13 cellular contexts compared by ENCODE assay signal in the genomic region with DNA sequence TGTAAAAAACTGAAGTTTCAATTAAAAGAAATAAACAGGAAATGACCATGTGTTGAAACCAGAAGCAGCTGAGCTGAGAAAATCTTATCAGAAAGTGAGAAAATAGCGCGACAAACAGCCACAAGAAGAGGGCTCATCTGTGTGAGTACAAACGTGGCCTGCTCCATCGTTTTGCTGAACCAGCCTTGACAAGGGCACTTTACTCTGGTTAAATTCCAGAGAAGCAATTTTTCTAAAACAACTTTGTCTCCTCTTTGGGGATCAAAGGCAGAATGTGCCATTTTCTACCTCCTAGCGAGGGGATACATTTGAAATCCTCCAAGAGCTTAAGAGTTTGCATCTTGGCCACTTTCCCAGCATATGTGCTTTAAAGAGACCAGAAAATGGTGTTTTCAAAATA. TPM values are rescaled to one million over a fixed set of nuclear protein-coding genes. Genes with fewer than 3 reads are reported as not detected.
A peak's percentile ranks its signal among the peaks of the same experiment; 100 is the strongest.
DNase-seq lines count a peak whose midpoint lies in the region; ATAC-seq and TF ChIP-seq lines count a peak whose summit lies in the region.
"Had no signal": no experiment of that assay in that cellular context is flagged by ENCODE, and none has a peak within 500 bp of the region (broad histone marks: within the 10 kb centered on the region; RNA-seq: fewer than 3 reads in every experiment).

No MANE protein-coding gene starts in this region.

- peak in 4 of 7 experiments; percentile 17 to 42 (median 34) for DNase-seq in CD8-positive, alpha-beta T cell
- no peak for DNase-seq in T-helper 17 cell
- DNase-seq in mucosa of descending colon, result peak in 1 of 3 donors; percentile 8
- no peak for DNase-seq in DMS153 treated with DMSO at 0.1 percent for 48 hours (lab: John Stamatoyannopoulos, UW; ENCODE audit: unreplicated experiment)
- DNase-seq in HFFc6, result no peak
- DNase-seq: COR-L47, lower lobe of right lung, NCI-H1048, NCI-H2171 treated with DMSO at 0.1 percent for 48 hours had no signal

- no peaks in the 10 kb centered on the region for H3K27me3 ChIP-seq in CD8-positive, alpha-beta T cell (ENCODE audit: insufficient read depth, low read length)

- peak overlapping the region; percentile 74 for H3K27ac Mint-ChIP-seq in CD8-positive, alpha-beta T cell
- H3K27ac Mint-ChIP-seq in T-helper 17 cell (peak overlapping the region; percentile 51), HFFc6 (no peak overlapping the region)

- intact Hi-C loops in CD8-positive, alpha-beta T cell (cut with DNase I, micrococcal nuclease), result no loop called here
- intact Hi-C loops in mucosa of descending colon (cut with DNase I, micrococcal nuclease), result no loop called here

- ATAC-seq in CD8-positive, alpha-beta T cell, result peak; percentile 51
- ATAC-seq in GM19351 (IDR thresholded peaks at IDR 0.05; ENCODE audit: unreplicated experiment), result peak; percentile 27
- peak; percentile 32 for ATAC-seq in T-helper 17 cell
- peak; percentile 32 for ATAC-seq in mucosa of descending colon
- no peak for ATAC-seq in HG02588 (IDR thresholded peaks at IDR 0.05; ENCODE audit: unreplicated experiment)
- ATAC-seq: lower lobe of right lung, sciatic nerve had no signal

- peaks cover 42% of the 10 kb centered on the region for H3K4me1 ChIP-seq in CD8-positive, alpha-beta T cell (ENCODE audit: insufficient read depth, low read length)
- no peaks in the 10 kb centered on the region for H3K4me1 ChIP-seq in mucosa of descending colon (ENCODE audit: low read depth)

- no peak for TF ChIP-seq CTCF in CD8-positive, alpha-beta T cell (IDR thresholded peaks at IDR 0.05)
- TF ChIP-seq CTCF in mucosa of descending colon (IDR thresholded peaks at IDR 0.05) (no peak), HFFc6 (IDR thresholded peaks at IDR 0.05) (no peak)

- POLR2A ChIA-PET in CD8-positive, alpha-beta T cell (lab: Charles Lee), result no interaction called here

- no peaks in the 10 kb centered on the region for H3K9me3 ChIP-seq in CD8-positive, alpha-beta T cell (ENCODE audit: low read length)
- H3K9me3 ChIP-seq in T-helper 17 cell (ENCODE audit: control insufficient read depth, low read length, poor library complexity, severe bottlenecking), result no peaks in the 10 kb centered on the region
- no peaks in the 10 kb centered on the region for H3K9me3 ChIP-seq in mucosa of descending colon
- H3K9me3 ChIP-seq: lower lobe of right lung had no signal

- peaks cover 53% of the 10 kb centered on the region for H3K4me1 Mint-ChIP-seq in CD8-positive, alpha-beta T cell (ENCODE audit: low read depth)
- H3K4me1 Mint-ChIP-seq in T-helper 17 cell (peaks cover 38% of the 10 kb centered on the region), HFFc6 (ENCODE audit: low read depth) (no peaks in the 10 kb centered on the region)

- peak overlapping the region; percentile 12 for H3K27ac ChIP-seq in CD8-positive, alpha-beta T cell (ENCODE audit: low read depth, low read length)
- H3K27ac ChIP-seq: lower lobe of right lung had no signal

- H3K36me3 ChIP-seq in CD8-positive, alpha-beta T cell (ENCODE audit: insufficient read depth, low read length), result no peaks in the 10 kb centered on the region
- H3K36me3 ChIP-seq in mucosa of descending colon (ENCODE audit: low read depth), result no peaks in the 10 kb centered on the region
- H3K36me3 ChIP-seq: lower lobe of right lung had no signal

- H3K36me3 Mint-ChIP-seq in CD8-positive, alpha-beta T cell, result no peaks in the 10 kb centered on the region
- H3K36me3 Mint-ChIP-seq in T-helper 17 cell (ENCODE audit: low read depth) (no peaks in the 10 kb centered on the region), HFFc6 (ENCODE audit: low read depth) (no peaks in the 10 kb centered on the region)

- peak overlapping the region; percentile 20 for H3K4me3 Mint-ChIP-seq in CD8-positive, alpha-beta T cell
- peak overlapping the region; percentile 9 for H3K4me3 Mint-ChIP-seq in T-helper 17 cell
- H3K4me3 Mint-ChIP-seq in HFFc6, result no peak overlapping the region
- H3K4me3 Mint-ChIP-seq: neural crest cell had no signal

- CTCF ChIA-PET in CD8-positive, alpha-beta T cell (lab: Charles Lee), result no interaction called here

- H3K4me3 ChIP-seq in CD8-positive, alpha-beta T cell (ENCODE audit: low read depth, low read length), result no peak overlapping the region
- H3K4me3 ChIP-seq in mucosa of descending colon, result no peak overlapping the region
- H3K4me3 ChIP-seq: lower lobe of right lung had no signal

- H3K9me3 Mint-ChIP-seq in CD8-positive, alpha-beta T cell, result no peaks in the 10 kb centered on the region
- H3K9me3 Mint-ChIP-seq in HFFc6, result peaks cover 39% of the 10 kb centered on the region
- H3K9me3 Mint-ChIP-seq: neural crest cell had no signal

- no peaks in the 10 kb centered on the region for H3K27me3 Mint-ChIP-seq in CD8-positive, alpha-beta T cell (ENCODE audit: low read depth)
- no peaks in the 10 kb centered on the region for H3K27me3 Mint-ChIP-seq in T-helper 17 cell
- H3K27me3 Mint-ChIP-seq in HFFc6 (ENCODE audit: insufficient read depth), result no peaks in the 10 kb centered on the region

RNA-seq across cellular contexts. Expression of gene VIPR2, which starts 51.3 kb away (rescaled TPM):
- total RNA-seq in CD8-positive, alpha-beta T cell, result under 1 TPM; 0.61 to 0.73 TPM
- total RNA-seq in T-helper 17 cell (not detected), mucosa of descending colon (10 to 100 TPM in 1 of 3 donors, 1 to 10 TPM in 1, under 1 TPM in 1; 0.58 to 19.8 (median 2.4) TPM)
- not detected for total RNA-seq in HFFc6 (2021; fragmentation: NEBNext Ultra II Directional; extraction: Animal tissue kit (Norgen Biotek cat#: 25700))

Comparison
In these comparisons a context has a peak if more than half of its experiments do, and no peak if none do; other contexts are left out.
1. DNase-seq: peak in CD8-positive, alpha-beta T cell (4 of 7); none in T-helper 17 cell (0 of 3), DMS153 treated with DMSO at 0.1 percent for 48 hours (single experiment) and HFFc6 (single experiment).